In the genomic region with DNA sequence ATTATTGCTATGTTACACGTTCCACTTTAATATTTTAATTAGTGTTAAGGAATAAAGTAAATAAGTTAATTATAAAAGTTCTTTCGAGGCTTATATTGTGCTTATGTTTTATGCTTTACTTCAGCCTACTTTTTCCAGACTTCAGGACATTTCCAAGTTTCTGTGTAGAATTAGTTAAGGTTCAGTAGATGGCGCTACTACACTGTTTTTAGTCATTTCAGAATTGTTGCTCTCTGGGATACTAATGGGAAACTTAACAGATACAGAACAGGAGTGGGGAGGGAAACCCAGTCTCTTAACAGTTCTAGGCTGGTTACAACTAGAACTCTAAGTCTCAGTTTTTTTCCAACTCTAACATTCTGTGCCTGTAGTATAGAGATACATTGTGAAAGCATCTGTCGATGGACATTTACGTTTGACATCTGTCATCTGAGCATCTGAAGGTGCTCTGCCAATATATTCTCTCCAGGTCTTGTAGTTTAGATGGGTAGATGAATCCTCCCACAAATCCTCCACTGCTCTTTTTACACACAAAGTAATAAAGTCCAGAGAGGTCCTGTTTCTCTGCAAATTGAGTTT, we compare ENCODE assay signal across 7 cellular contexts. TPM values are rescaled to one million over a fixed set of nuclear protein-coding genes. Genes with fewer than 3 reads are reported as not detected.
DNase-seq lines count a peak whose midpoint lies in the region; ATAC-seq and TF ChIP-seq lines count a peak whose summit lies in the region.

No MANE protein-coding gene starts in this region.

- no peaks in the 10 kb centered on the region for H3K4me1 Mint-ChIP-seq in stimulated activated effector memory CD8-positive, alpha-beta T cell treated with anti-CD3 and anti-CD28 coated beads, Interleukin-12 subunit alpha, Interleukin-12 subunit beta, amount 100 ng/mL, for 72 hours

- no peak overlapping the region for H3K4me3 ChIP-seq in cardiac fibroblast (replicated peaks in 1 of 2; ENCODE audit: low read depth in 2 of 2, low read length in 2 of 2)

- no peaks in the 10 kb centered on the region for H3K36me3 Mint-ChIP-seq in stimulated activated effector memory CD8-positive, alpha-beta T cell treated with anti-CD3 and anti-CD28 coated beads, Interleukin-12 subunit alpha, Interleukin-12 subunit beta, amount 100 ng/mL, for 72 hours

- H3K27ac Mint-ChIP-seq in stimulated activated effector memory CD8-positive, alpha-beta T cell treated with anti-CD3 and anti-CD28 coated beads, Interleukin-12 subunit alpha, Interleukin-12 subunit beta, amount 100 ng/mL, for 72 hours: no peak overlapping the region

- H3K4me3 Mint-ChIP-seq in stimulated activated effector memory CD8-positive, alpha-beta T cell treated with anti-CD3 and anti-CD28 coated beads, Interleukin-12 subunit alpha, Interleukin-12 subunit beta, amount 100 ng/mL, for 72 hours: no peak overlapping the region

- no peaks in the 10 kb centered on the region for H3K9me3 Mint-ChIP-seq in stimulated activated effector memory CD8-positive, alpha-beta T cell treated with anti-CD3 and anti-CD28 coated beads, Interleukin-12 subunit alpha, Interleukin-12 subunit beta, amount 100 ng/mL, for 72 hours

- no peak for ATAC-seq in HG02678 (IDR thresholded peaks at IDR 0.05; ENCODE audit: unreplicated experiment)
- no peak for ATAC-seq in stimulated activated effector memory CD8-positive, alpha-beta T cell treated with anti-CD3 and anti-CD28 coated beads, Interleukin-12 subunit alpha, Interleukin-12 subunit beta, amount 100 ng/mL, for 72 hours

- DNase-seq in GM10266 (ENCODE audit: extremely low spot score): no peak
- peak; percentile 46 for DNase-seq in NCI-H1694 treated with DMSO at 0.1 percent for 48 hours (lab: John Stamatoyannopoulos, UW)
- DNase-seq in cardiac fibroblast (ENCODE audit: low read depth in 2 of 2): peak; percentile 70 to 76
- peak; percentile 55 for DNase-seq in myocyte (ENCODE audit: low read depth)
- no peak for DNase-seq in stimulated activated effector memory CD8-positive, alpha-beta T cell treated with anti-CD3 and anti-CD28 coated beads, Interleukin-12 subunit alpha, Interleukin-12 subunit beta, amount 100 ng/mL, for 72 hours (ENCODE audit: low spot score in 2 of 2)
- DNase-seq in posterior cingulate gyrus: no peak

- TF ChIP-seq CTCF in GM10266 (IDR thresholded peaks at IDR 0.05; ENCODE audit: control insufficient read depth, insufficient read depth, low read depth, missing control alignments): peak; percentile 43
- peak; percentile 45 for TF ChIP-seq CTCF in cardiac fibroblast (IDR thresholded peaks at IDR 0.05; ENCODE audit: low read depth, low read length)

- intact Hi-C loops in posterior cingulate gyrus (cut with DNase I): no loop called here

RNA-seq across cellular contexts. Expression of gene FAM171A1, which starts 56.8 kb away (rescaled TPM):
- total RNA-seq in myocyte: 14.0 and 15.0 TPM in 2 replicates
- 19.9 TPM for polyA plus RNA-seq in myocyte (2012)

Comparison
In these comparisons a context has a peak if more than half of its experiments do, and no peak if none do; other contexts are left out.
1. DNase-seq: peak in NCI-H1694 treated with DMSO at 0.1 percent for 48 hours (single experiment), cardiac fibroblast (2 of 2) and myocyte (single experiment); none in GM10266 (single experiment), stimulated activated effector memory CD8-positive, alpha-beta T cell treated with anti-CD3 and anti-CD28 coated beads, Interleukin-12 subunit alpha, Interleukin-12 subunit beta, amount 100 ng/mL, for 72 hours (0 of 2) and posterior cingulate gyrus (0 of 10).